34 cellular contexts compared by ENCODE assay signal in genomic region chrX:110396777-110397176, GRCh38. TPM values are rescaled to one million over a fixed set of nuclear protein-coding genes. Genes with fewer than 3 reads are reported as not detected.
DNase-seq lines count a peak whose midpoint lies in the region; ATAC-seq, FAIRE-seq and TF ChIP-seq lines count a peak whose summit lies in the region.
"Had no signal": no experiment of that assay in that cellular context is flagged by ENCODE, and none has a peak within 500 bp of the region (broad histone marks: within the 10 kb centered on the region; RNA-seq: fewer than 3 reads in every experiment).

No MANE protein-coding gene starts in this region.

- H3K79me2 ChIP-seq in K562 (ENCODE audit: control insufficient read depth, insufficient read depth, low read length) = no peaks in the 10 kb centered on the region

- ATAC-seq in K562 = peak; percentile 19
- peak; percentile 45 for ATAC-seq in left lobe of liver
- ATAC-seq in activated naive CD8-positive, alpha-beta T cell treated with anti-CD3 and anti-CD28 coated beads, Interleukin-2, amount 50 U/mL, for 24 hours = no peak
- no peak for ATAC-seq in HG02678 (IDR thresholded peaks at IDR 0.05; ENCODE audit: unreplicated experiment)
- ATAC-seq: lower lobe of right lung; naive thymus-derived CD8-positive, alpha-beta T cell; sciatic nerve had no signal

- no peak overlapping the region for H3K27ac Mint-ChIP-seq in activated naive CD8-positive, alpha-beta T cell treated with anti-CD3 and anti-CD28 coated beads, Interleukin-2, amount 50 U/mL, for 24 hours
- H3K27ac Mint-ChIP-seq: activated naive CD8-positive, alpha-beta T cell; activated T-cell treated with anti-CD3 and anti-CD28 coated beads, Interleukin-2, amount 50 U/mL, for 24 hours; naive thymus-derived CD8-positive, alpha-beta T cell had no signal

- no peaks in the 10 kb centered on the region for H4K20me1 ChIP-seq in K562 (replicated peaks; ENCODE audit: control insufficient read depth, insufficient read depth, low read length)

- peak overlapping the region; percentile 11; the same call in 2 of the 3 replicates for H3K27ac ChIP-seq in K562 (ENCODE audit: extremely low read depth, low read depth, low read length)
- H3K27ac ChIP-seq: cardiac muscle cell, colonic mucosa, lower lobe of right lung, SK-N-MC, tibial nerve had no signal

- DNase-seq in NCI-H345 (lab: John Stamatoyannopoulos, UW) = peak; percentile 6
- DNase-seq in NCI-H345 treated with DMSO at 0.1 percent for 48 hours (lab: John Stamatoyannopoulos, UW; ENCODE audit: unreplicated experiment) = no peak
- peak in 1 of 4 experiments; percentile 40 for DNase-seq in K562 (ENCODE audit: extremely low read depth in 1 of 4, low spot score in 3 of 4)
- DNase-seq in left lobe of liver (ENCODE audit: low spot score) = no peak
- DNase-seq in activated naive CD8-positive, alpha-beta T cell treated with anti-CD3 and anti-CD28 coated beads, Interleukin-2, amount 50 U/mL, for 24 hours = no peak
- no peak for DNase-seq in GM19240 (ENCODE audit: insufficient read length, low spot score)
- no peak for DNase-seq in HEK293T (ENCODE audit: extremely low spot score)
- DNase-seq: 8988T; activated CD4-positive, alpha-beta T cell treated with anti-CD3 and anti-CD28 coated beads, Interleukin-2, amount 50 U/mL, for 1 hour; activated CD4-positive, CD25-positive, alpha-beta regulatory T cell; activated effector memory CD4-positive, alpha-beta T cell treated with anti-CD3 and anti-CD28 coated beads, Interleukin-2, amount 50 U/mL, for 16 hours; activated T-cell treated with anti-CD3 and anti-CD28 coated beads, Interleukin-2, amount 50 U/mL, for 24 hours; anterior cingulate cortex; colonic mucosa; effector CD4-positive, alpha-beta T cell; erythroblast; Karpas-422; lower lobe of right lung; naive thymus-derived CD8-positive, alpha-beta T cell; NCI-H1436 treated with DMSO at 0.1 percent for 48 hours; NCI-H226; RPMI8226; stimulated activated CD4-positive, alpha-beta T cell treated with anti-CD3 and anti-CD28 coated beads, Interleukin-4, amount 100 ng/mL, for 1 hour had no signal

- no peak for TF ChIP-seq POLR2A in K562 (conservative IDR thresholded peaks at IDR 0.05)

- in situ Hi-C loops in K562 (cut with MboI) = no loop called here

- no peaks in the 10 kb centered on the region for H3K27me3 ChIP-seq in K562 (ENCODE audit: control insufficient read depth in 2 of 2, insufficient read depth in 2 of 2, low read length in 2 of 2)
- H3K27me3 ChIP-seq: cardiac muscle cell had no signal

- H3K9ac ChIP-seq in K562 (ENCODE audit: insufficient read depth in 1 of 2, low read depth in 2 of 2, low read length in 2 of 2) = peak overlapping the region; percentile 8 to 38; a peak in 2 of 4 replicates

- peak; percentile 75 for FAIRE-seq in K562 (lab: Jason Lieb, UNC)
- FAIRE-seq: D721Med, H1 had no signal

- H3K4me3 Mint-ChIP-seq in activated naive CD8-positive, alpha-beta T cell treated with anti-CD3 and anti-CD28 coated beads, Interleukin-2, amount 50 U/mL, for 24 hours = no peak overlapping the region
- H3K4me3 Mint-ChIP-seq: activated naive CD8-positive, alpha-beta T cell; activated T-cell treated with anti-CD3 and anti-CD28 coated beads, Interleukin-2, amount 50 U/mL, for 24 hours; naive thymus-derived CD8-positive, alpha-beta T cell had no signal

- no TSS peak for BruUV-seq in K562 (replicated peaks; lab: Mats Ljungman, UMichigan)

- H3K4me1 ChIP-seq in K562 (replicated peaks in 1 of 2; ENCODE audit: control insufficient read depth in 2 of 2, insufficient read depth in 2 of 2, low read length in 2 of 2) = peaks cover 11 to 53% of the 10 kb centered on the region in 2 experiments; a peak in 4 of 5 replicates
- H3K4me1 ChIP-seq: colonic mucosa, lower lobe of right lung, tibial nerve had no signal

- no peaks in the 10 kb centered on the region for H3K4me1 Mint-ChIP-seq in activated naive CD8-positive, alpha-beta T cell treated with anti-CD3 and anti-CD28 coated beads, Interleukin-2, amount 50 U/mL, for 24 hours
- H3K4me1 Mint-ChIP-seq: naive thymus-derived CD8-positive, alpha-beta T cell had no signal

- H3K9me3 Mint-ChIP-seq in activated naive CD8-positive, alpha-beta T cell treated with anti-CD3 and anti-CD28 coated beads, Interleukin-2, amount 50 U/mL, for 24 hours = no peaks in the 10 kb centered on the region
- H3K9me3 Mint-ChIP-seq: activated T-cell treated with anti-CD3 and anti-CD28 coated beads, Interleukin-2, amount 50 U/mL, for 24 hours; naive thymus-derived CD8-positive, alpha-beta T cell had no signal

- H3K36me3 ChIP-seq in K562 (ENCODE audit: control insufficient read depth, insufficient read depth, low read length) = no peaks in the 10 kb centered on the region
- H3K36me3 ChIP-seq: cardiac muscle cell, colonic mucosa, lower lobe of right lung, tibial nerve had no signal

- no peak for TF ChIP-seq RAD21 in K562 (CRISPR knock-in tag; conservative IDR thresholded peaks at IDR 0.05 in 1 of 2, IDR thresholded peaks at IDR 0.05 in 1 of 2)

- no peaks in the 10 kb centered on the region; the same call in 1 of the 2 replicates for H3K9me3 ChIP-seq in K562 (replicated peaks; ENCODE audit: control insufficient read depth, insufficient read depth, low read depth, low read length)
- H3K9me3 ChIP-seq: colonic mucosa, lower lobe of right lung, tibial nerve had no signal

- CTCF ChIA-PET in K562 (lab: Yijun Ruan, JAX; ENCODE audit: low intra/inter-chr PET ratio) (no interaction called here), HEK293T (lab: Yijun Ruan, JAX) (interaction anchor here (0.9 to 1.0 kb wide), 2 partner anchors 16 to 236 kb away, joined by 3 to 4 read pairs; no protein-coding TSS in a partner anchor)

- H3K27me3 Mint-ChIP-seq in activated naive CD8-positive, alpha-beta T cell treated with anti-CD3 and anti-CD28 coated beads, Interleukin-2, amount 50 U/mL, for 24 hours = no peaks in the 10 kb centered on the region
- H3K27me3 Mint-ChIP-seq: activated naive CD8-positive, alpha-beta T cell had no signal

- no peak for TF ChIP-seq EP300 in K562 (IDR thresholded peaks at IDR 0.05; ENCODE audit: low read length)

- WGBS in K562 (ENCODE audit: insufficient coverage, low coverage, missing lambda C conversion rate) = 0% methylated on average over 3 of the region's 4 CpGs

- H2AFZ ChIP-seq in K562 (ENCODE audit: low read depth, low read length) = peak overlapping the region; percentile 90

- POLR2A ChIA-PET in K562 (lab: Yijun Ruan, JAX) (interaction anchor here (1.1 to 1.3 kb wide), 2 partner anchors 14 to 61 kb away, joined by 3 to 4 read pairs; no protein-coding TSS in a partner anchor), HEK293T (lab: Yijun Ruan, JAX) (interaction anchor here (0.6 to 2.1 kb wide), 4 partner anchors 8 to 78 kb away, joined by 3 to 7 read pairs (median 4); partner anchors contain the start of gene AMMECR1)

- TF ChIP-seq CTCF in K562 (IDR thresholded peaks at IDR 0.05 in 2 of 3, conservative IDR thresholded peaks at IDR 0.05 in 1 of 3; ENCODE audit: insufficient read depth in 2 of 3, low read depth in 1 of 3, low read length in 3 of 3) = no peak

- no peaks in the 10 kb centered on the region for H3K9me1 ChIP-seq in K562 (ENCODE audit: control insufficient read depth, insufficient read depth, low read length)

- no peaks in the 10 kb centered on the region for H3K36me3 Mint-ChIP-seq in activated naive CD8-positive, alpha-beta T cell treated with anti-CD3 and anti-CD28 coated beads, Interleukin-2, amount 50 U/mL, for 24 hours (ENCODE audit: low read depth)
- H3K36me3 Mint-ChIP-seq: activated naive CD8-positive, alpha-beta T cell; naive thymus-derived CD8-positive, alpha-beta T cell had no signal

- H3K4me3 ChIP-seq in K562 = no peak overlapping the region
- H3K4me3 ChIP-seq: cardiac muscle cell, colonic mucosa, lower lobe of right lung, SK-N-MC, tibial nerve had no signal

- H3K4me2 ChIP-seq in K562 (ENCODE audit: insufficient read depth, low read length) = peak overlapping the region; percentile 48

- intact Hi-C loops in K562 (cut with micrococcal nuclease) = no loop called here

TF ChIP-seq in HEK293T, 16 proteins besides CTCF, POLR2A, EP300 and RAD21:
- no peak for TF ChIP-seq L3MBTL2 (conservative IDR thresholded peaks at IDR 0.05)
- no peak for TF ChIP-seq ELF4 (IDR thresholded peaks at IDR 0.05)
- TF ChIP-seq FOXK2 (IDR thresholded peaks at IDR 0.05) = no peak
- no peak for TF ChIP-seq TARDBP (IDR thresholded peaks at IDR 0.05)
- no peak for TF ChIP-seq SUZ12 (IDR thresholded peaks at IDR 0.05)
- no peak for TF ChIP-seq HDGF (IDR thresholded peaks at IDR 0.05; ENCODE audit: borderline replicate concordance)
- TF ChIP-seq FOXM1 (IDR thresholded peaks at IDR 0.05; ENCODE audit: borderline replicate concordance) = no peak
TF ChIP-seq in HEK293T: peak in this region for 0.

RNA-seq across cellular contexts. Expression of gene RTL9, which starts 38.1 kb away (rescaled TPM):
- total RNA-seq in K562 (2011; cell fraction: chromatin; rRNA removed; ENCODE audit: low replicate concordance) = 0.16 and 0.26 TPM in 2 replicates
- under 0.01 TPM in 1 of 2 replicates, not detected in the other for total RNA-seq in K562 (2011; cell fraction: nucleolus; rRNA removed)
- 0.15 TPM in 2 replicates for total RNA-seq in K562 (2011; cell fraction: nucleoplasm; rRNA removed)
- total RNA-seq in K562 (2014; rRNA removed) = 0.04 and 0.05 TPM in 2 replicates
- 0.10 and 0.11 TPM in 2 replicates for total RNA-seq in K562 (2014; rRNA removed; fragmentation: Illumina TruSeq; extraction: Trizol)
- 0.04 TPM in 1 of 2 replicates, not detected in the other for total RNA-seq in K562 (2015; rRNA removed; fragmentation: Illumina TruSeq; extraction: Trizol)
- 0.16 and 0.31 TPM in 2 replicates for total RNA-seq in K562 (2021)
- polyA plus RNA-seq in K562 (2011; rRNA removed) = 0.03 and 0.35 TPM in 2 replicates
- polyA plus RNA-seq in K562 (2011; cell fraction: cytosol; rRNA removed) = 0.06 and 0.52 TPM in 2 replicates
- polyA plus RNA-seq in K562 (2011; cell fraction: nucleus; rRNA removed) = 0.10 and 1.2 TPM in 2 replicates
- polyA plus RNA-seq in K562 (2012) = 0.08 and 0.17 TPM in 2 replicates
- 0.18 and 0.22 TPM in 2 replicates for polyA plus RNA-seq in K562 (2014; fragmentation: Illumina TruSeq; extraction: Trizol)
- polyA plus RNA-seq in K562 (2014; fragmentation: Nextera tagmentation; extraction: Ambion mirVana) = under 1 TPM in 1 of 2 experiments, not detected in 1; 0.06 TPM
- 0.11 and 0.21 TPM in 2 replicates for polyA plus RNA-seq in K562 (2014; rRNA removed)
- 0.25 TPM in 1 of 2 replicates, not detected in the other for polyA minus RNA-seq in K562 (2011; rRNA and poly(A)+ RNA removed)
- polyA minus RNA-seq in K562 (2011; cell fraction: cytosol; rRNA and poly(A)+ RNA removed) = 0.38 TPM in 1 of 2 replicates, not detected in the other
- 0.13 TPM in 1 of 2 replicates, not detected in the other for polyA minus RNA-seq in K562 (2011; cell fraction: nucleus; rRNA and poly(A)+ RNA removed)
- 0.08 TPM for total RNA-seq in left lobe of liver
- total RNA-seq: colonic mucosa; Daoy; lower lobe of right lung; mononuclear cell; naive thymus-derived CD8-positive, alpha-beta T cell; T-helper 1 cell treated with Interleukin-12 subunit alpha and Interleukin-12 subunit beta and Interleukin-4 antibody, amounts not matched to agents 30 ng/mL and 1 ng/mL, for 36 hours had no signal
- polyA plus RNA-seq: naive thymus-derived CD8-positive, alpha-beta T cell had no signal

Comparison
In these comparisons a context has a peak if more than half of its experiments do, and no peak if none do; other contexts are left out.
1. ATAC-seq: peak in K562 (single experiment) and left lobe of liver (single experiment); none in activated naive CD8-positive, alpha-beta T cell treated with anti-CD3 and anti-CD28 coated beads, Interleukin-2, amount 50 U/mL, for 24 hours (single experiment) and HG02678 (single experiment).